Comparison of ENCODE assay signal across 17 cellular contexts in genomic region chr17:61331886-61332285, GRCh38.
DNase-seq lines count a peak whose midpoint lies in the region; ATAC-seq and TF ChIP-seq lines count a peak whose summit lies in the region.
"Had no signal": no experiment of that assay in that cellular context is flagged by ENCODE, and none has a peak within 500 bp of the region (broad histone marks: within the 10 kb centered on the region; RNA-seq: fewer than 3 reads in every experiment).

No MANE protein-coding gene starts in this region.

- no peak for TF ChIP-seq EP300 in gastroesophageal sphincter (IDR thresholded peaks at IDR 0.05)

- TF ChIP-seq CTCF in AG10803 (conservative IDR thresholded peaks at IDR 0.05; ENCODE audit: low read length) (no peak), gastroesophageal sphincter (IDR thresholded peaks at IDR 0.05) (no peak), spleen (IDR thresholded peaks at IDR 0.05 in 8 of 11, conservative IDR thresholded peaks at IDR 0.05 in 3 of 11) (no peak), hepatocyte (IDR thresholded peaks at IDR 0.05; ENCODE audit: poor library complexity) (no peak)

- no peaks in the 10 kb centered on the region for H3K36me3 ChIP-seq in gastroesophageal sphincter
- no peaks in the 10 kb centered on the region for H3K36me3 ChIP-seq in spleen
- no peaks in the 10 kb centered on the region for H3K36me3 ChIP-seq in hepatocyte (replicated peaks; ENCODE audit: insufficient read depth, low read depth)

- H3K79me2 ChIP-seq in hepatocyte = no peaks in the 10 kb centered on the region

- H3K4me3 ChIP-seq in AG10803 (ENCODE audit: low read length) (no peak overlapping the region), gastroesophageal sphincter (no peak overlapping the region), spleen (no peak overlapping the region), hepatocyte (no peak overlapping the region)

- ATAC-seq in gastroesophageal sphincter (no peak), HG02885 (IDR thresholded peaks at IDR 0.05; ENCODE audit: poor library complexity, unreplicated experiment) (no peak), GM21723 (IDR thresholded peaks at IDR 0.05; ENCODE audit: unreplicated experiment) (no peak), GM19351 (IDR thresholded peaks at IDR 0.05; ENCODE audit: unreplicated experiment) (no peak)
- ATAC-seq: Panc1 had no signal

- H3K4me1 ChIP-seq in gastroesophageal sphincter = peaks cover 5 to 41% (median 5%) of the 10 kb centered on the region in 3 donors
- H3K4me1 ChIP-seq in spleen = peaks cover 0 to 10% (median 0%) of the 10 kb centered on the region in 6 donors
- H3K4me1 ChIP-seq in hepatocyte (ENCODE audit: insufficient read depth) = peaks cover 9% of the 10 kb centered on the region

- no peaks in the 10 kb centered on the region for H3K9me3 ChIP-seq in gastroesophageal sphincter
- no peaks in the 10 kb centered on the region for H3K9me3 ChIP-seq in spleen
- no peaks in the 10 kb centered on the region for H3K9me3 ChIP-seq in hepatocyte (ENCODE audit: low read depth)

- no peaks in the 10 kb centered on the region for H4K20me1 ChIP-seq in hepatocyte (ENCODE audit: insufficient read depth, poor library complexity, severe bottlenecking)

- intact Hi-C loops in spleen (cut with DNase I; ENCODE audit: low total_unique reads) = no loop called here

- no peak overlapping the region for H2AFZ ChIP-seq in hepatocyte

- no peaks in the 10 kb centered on the region for H3K9me2 ChIP-seq in hepatocyte (replicated peaks; ENCODE audit: insufficient read depth)

- no peak for TF ChIP-seq POLR2A in gastroesophageal sphincter (IDR thresholded peaks at IDR 0.05)
- no peak for TF ChIP-seq POLR2A in spleen (IDR thresholded peaks at IDR 0.05)

- 96% methylated on average over 5 of the region's 9 CpGs; no CpG with 5 or more reads in 1 of the 2 donors for WGBS in gastroesophageal sphincter (ENCODE audit: low coverage in 1 of 2), 2 donors
- WGBS in spleen, 5 donors = 89 to 96% (median 93%) methylated on average over 9 of the region's 9 CpGs
- 95% methylated on average over 9 of the region's 9 CpGs for WGBS in hepatocyte (ENCODE audit: low lambda C conversion rate, missing lambda C conversion rate)

- H3K27ac ChIP-seq in caudate nucleus (ENCODE audit: low read depth, low read length) = peak overlapping the region; percentile 69
- H3K27ac ChIP-seq in gastroesophageal sphincter = peak overlapping the region in 3 of 4 donors; percentile 35 to 63 (median 45)
- H3K27ac ChIP-seq in spleen = peak overlapping the region in 5 of 8 donors; percentile 47 to 71 (median 66)
- H3K27ac ChIP-seq in hepatocyte = no peak overlapping the region
- H3K27ac ChIP-seq: KMS-11 had no signal

- no peak overlapping the region for H3K4me2 ChIP-seq in hepatocyte
- H3K4me2 ChIP-seq: KMS-11 had no signal

- peak; percentile 32 for DNase-seq in AG10803 (ENCODE audit: low read depth)
- no peak for DNase-seq in caudate nucleus (lab: John Stamatoyannopoulos, UW)
- no peak for DNase-seq in spleen
- no peak for DNase-seq in hepatocyte (ENCODE audit: low spot score)
- DNase-seq: Calu3; CD4-positive, CD25-positive, alpha-beta regulatory T cell; NCI-H1092 treated with DMSO at 0.1 percent for 48 hours; NCI-H1694 treated with DMSO at 0.1 percent for 48 hours; NCI-H446; NCI-H748 treated with DMSO at 0.1 percent for 48 hours; SIG-M5 had no signal

- H3K27me3 ChIP-seq in gastroesophageal sphincter (no peaks in the 10 kb centered on the region), spleen (replicated peaks in 1 of 7) (no peaks in the 10 kb centered on the region), hepatocyte (no peaks in the 10 kb centered on the region)
